Comparison of ENCODE assay signal across 24 cellular contexts in the genomic region with DNA sequence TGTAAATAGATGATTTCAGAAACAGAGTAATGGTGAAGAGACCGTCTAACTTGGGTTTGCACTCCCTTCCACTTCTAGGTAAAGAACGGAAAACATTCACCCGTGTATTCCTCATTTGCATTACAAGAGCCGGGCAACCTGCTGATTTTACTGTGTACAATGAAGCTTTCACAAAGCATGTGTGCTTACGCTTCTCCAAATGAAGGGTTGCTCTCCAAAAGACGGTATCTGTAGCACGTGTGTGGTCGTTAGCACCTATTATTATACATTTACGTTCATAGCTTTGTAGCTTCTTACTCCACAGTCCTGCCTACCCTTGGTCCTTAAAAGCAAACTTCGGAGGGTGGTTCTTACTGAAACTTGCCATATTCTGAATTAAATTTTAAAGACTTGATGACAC.
DNase-seq lines count a peak whose midpoint lies in the region; ATAC-seq, FAIRE-seq and TF ChIP-seq lines count a peak whose summit lies in the region.
"Had no signal": no experiment of that assay in that cellular context is flagged by ENCODE, and none has a peak within 500 bp of the region (broad histone marks: within the 10 kb centered on the region; RNA-seq: fewer than 3 reads in every experiment).

No MANE protein-coding gene starts in this region.

- TF ChIP-seq POLR2A in H1 (IDR thresholded peaks at IDR 0.05; ENCODE audit: control extremely low read depth in 1 of 2, low read depth in 2 of 2, low read length in 2 of 2) = no peak

- CTCF ChIA-PET in H1 (lab: Charles Lee; ENCODE audit: partially characterized antibody) = interaction anchor here (0.6 to 1.1 kb wide), 2 partner anchors 229 to 1358 kb away, joined by 3 read pairs; no protein-coding TSS in a partner anchor

- no peak overlapping the region for H2AK5ac ChIP-seq in H1 (ENCODE audit: low read depth, low read length)

- H3K4me2 ChIP-seq in GM23338 (0 out of 2 replicates have a peak overlapping the region, but pooled peaks have one; percentile 10), H1 (ENCODE audit: insufficient read depth in 1 of 2, low read depth in 2 of 2, low read length in 2 of 2) (no peak overlapping the region)
- H3K4me2 ChIP-seq: KMS-11, PC-9 had no signal

- H2BK20ac ChIP-seq in H1 (ENCODE audit: low read length) = no peak overlapping the region

- H3K27me3 Mint-ChIP-seq in GM23338 (ENCODE audit: insufficient read depth, low read depth, poor library complexity) (peaks cover 5% of the 10 kb centered on the region), immature natural killer cell (ENCODE audit: low read depth in 3 of 3) (peaks cover 10 to 12% (median 10%) of the 10 kb centered on the region in 3 donors)

- DNase-seq in GM23338 (ENCODE audit: low spot score) (no peak), HTR-8/SVneo (ENCODE audit: insufficient read length, low spot score) (no peak), NCI-H526 (lab: John Stamatoyannopoulos, UW) (peak; percentile 47 to 72), H1 (ENCODE audit: low read depth in 1 of 2, low spot score in 2 of 2) (no peak), left ventricle myocardium superior (no peak), NOMO-1 treated with DMSO at 0.1 percent for 48 hours (lab: John Stamatoyannopoulos, UW; ENCODE audit: unreplicated experiment) (no peak), immature natural killer cell (no peak)
- DNase-seq: BE2C, DMS 273 treated with DMSO at 0.1 percent for 48 hours, DMS79 treated with DMSO at 0.1 percent for 48 hours, GM23248, IMR-90, NCI-H1092 treated with DMSO at 0.1 percent for 48 hours, NCI-H1694 treated with DMSO at 0.1 percent for 48 hours, NCI-H446 treated with DMSO at 0.1 percent for 48 hours, NCI-H82, PC-9, RPMI8226, SHP77 treated with DMSO at 0.1 percent for 48 hours, SW 1271, T-helper 17 cell had no signal

- no peaks in the 10 kb centered on the region for H3K36me3 Mint-ChIP-seq in GM23338 (ENCODE audit: low read depth)
- no peaks in the 10 kb centered on the region for H3K36me3 Mint-ChIP-seq in immature natural killer cell

- TF ChIP-seq EP300 in H1 (IDR thresholded peaks at IDR 0.05; ENCODE audit: borderline replicate concordance in 1 of 2, low read depth in 2 of 2, low read length in 2 of 2) = no peak

- intact Hi-C loops in left ventricle myocardium superior (cut with micrococcal nuclease) = no loop called here

- H3K79me1 ChIP-seq in H1 (ENCODE audit: low read depth, low read length) = no peaks in the 10 kb centered on the region

- no peaks in the 10 kb centered on the region for H3K23me2 ChIP-seq in H1 (ENCODE audit: low read depth, low read length)

- no peak overlapping the region for H3K14ac ChIP-seq in H1 (ENCODE audit: insufficient read length)

- no peak overlapping the region for H3K9ac ChIP-seq in H1 (replicated peaks in 1 of 4; ENCODE audit: extremely low read depth in 1 of 4, low read depth in 3 of 4, low read length in 3 of 4)
- H3K9ac ChIP-seq: GM23248, KMS-11 had no signal

- H2AFZ ChIP-seq in GM23338 (no peak overlapping the region), H1 (ENCODE audit: low read length) (no peak overlapping the region)
- H2AFZ ChIP-seq: GM23248, PC-9 had no signal

- H2BK15ac ChIP-seq in H1 (ENCODE audit: low read length) = no peak overlapping the region

- H4K20me1 ChIP-seq in GM23338 (replicated peaks; ENCODE audit: insufficient read depth) = no peaks in the 10 kb centered on the region
- H4K20me1 ChIP-seq in H1 (replicated peaks in 1 of 2; ENCODE audit: control insufficient read depth in 1 of 2, insufficient read depth in 2 of 2, low read length in 2 of 2) = no peaks in the 10 kb centered on the region

- no peak overlapping the region for H3K18ac ChIP-seq in H1 (ENCODE audit: extremely low read depth, low read length)

- H3K4me1 ChIP-seq in GM23338 (ENCODE audit: insufficient read depth) (0 out of 2 replicates have a peak, but pooled peaks cover 5% of the 10 kb centered on the region), H1 (replicated peaks in 1 of 4; ENCODE audit: control insufficient read depth in 3 of 4, insufficient read depth in 4 of 4, low read length in 3 of 4) (peaks cover 0 to 2% (median 0%) of the 10 kb centered on the region in 4 experiments; a peak in 1 of 7 replicates)
- H3K4me1 ChIP-seq: BE2C had no signal

- ATAC-seq in GM23338 (no peak; the same call in 2 of the 3 replicates), left ventricle myocardium superior (no peak)
- ATAC-seq: HCT116, T-helper 17 cell had no signal

- H3K27ac ChIP-seq in GM23338 (ENCODE audit: low read depth) = no peak overlapping the region
- no peak overlapping the region for H3K27ac ChIP-seq in H1 (ENCODE audit: low read depth, low read length)
- H3K27ac ChIP-seq: GM23248, KMS-11, PC-9, SK-N-MC had no signal

- H4K8ac ChIP-seq in H1 (ENCODE audit: extremely low read depth, insufficient read depth, low read length) = no peak overlapping the region

- H3K4ac ChIP-seq in H1 (replicated peaks; ENCODE audit: insufficient read length, low read depth, low read length) = no peak overlapping the region

- WGBS in H1 (ENCODE audit: extremely low coverage in 1 of 2, insufficient coverage in 1 of 2, insufficient read length in 1 of 2, insufficient replicate concordance in 2 of 2, low coverage in 1 of 2, low lambda C conversion rate in 2 of 2, missing lambda C conversion rate in 1 of 2), 2 experiments = 61% methylated on average over 10 of the region's 10 CpGs; no CpG with 5 or more reads in 1 of the 2 experiments

- H2BK120ac ChIP-seq in H1 (replicated peaks; ENCODE audit: low read depth, low read length) = no peak overlapping the region

- no peak overlapping the region for H2BK5ac ChIP-seq in H1 (ENCODE audit: low read depth, low read length)

- POLR2A ChIA-PET in H1 (lab: Charles Lee; ENCODE audit: partially characterized antibody) = no interaction called here

- TF ChIP-seq CTCF in GM23338 (conservative IDR thresholded peaks at IDR 0.05; ENCODE audit: low read depth in 2 of 2) (no peak), H1 (IDR thresholded peaks at IDR 0.05; ENCODE audit: control extremely low read depth in 1 of 3, insufficient read depth in 1 of 3, low read depth in 1 of 3, low read length in 3 of 3) (no peak)

- H3K36me3 ChIP-seq in GM23338 (ENCODE audit: insufficient read depth) = no peaks in the 10 kb centered on the region
- no peaks in the 10 kb centered on the region for H3K36me3 ChIP-seq in H1 (ENCODE audit: control insufficient read depth in 2 of 4, insufficient read depth in 4 of 4, low read length in 3 of 4)
- H3K36me3 ChIP-seq: BE2C had no signal

- no peak overlapping the region for H4K91ac ChIP-seq in H1 (replicated peaks; ENCODE audit: insufficient read length, low read length)

- no peaks in the 10 kb centered on the region; the same call in 2 of the 3 replicates for H3K9me3 Mint-ChIP-seq in GM23338
- peaks cover 0 to 1% (median 0%) of the 10 kb centered on the region in 6 donors for H3K9me3 Mint-ChIP-seq in immature natural killer cell

- no peak overlapping the region for H4K5ac ChIP-seq in H1 (ENCODE audit: insufficient read length, low read depth, low read length)

- H3K56ac ChIP-seq in H1 (replicated peaks; ENCODE audit: insufficient read length, low read depth, low read length) = no peak overlapping the region

- H3K4me3 Mint-ChIP-seq in GM23338 (no peak overlapping the region), immature natural killer cell (no peak overlapping the region)
- H3K4me3 Mint-ChIP-seq: T-helper 17 cell had no signal

- no peak overlapping the region for H3K23ac ChIP-seq in H1 (ENCODE audit: insufficient read length)

- no peaks in the 10 kb centered on the region for H3F3A ChIP-seq in GM23338 (replicated peaks; ENCODE audit: low read depth)

- no peaks in the 10 kb centered on the region for H3K9me3 ChIP-seq in H1 (ENCODE audit: insufficient read depth in 2 of 2, low read depth in 1 of 2, low read length in 1 of 2)
- H3K9me3 ChIP-seq: BE2C had no signal

- H3K27me3 ChIP-seq in GM23338 (ENCODE audit: insufficient read depth) (no peaks in the 10 kb centered on the region), H1 (replicated peaks in 1 of 4; ENCODE audit: control insufficient read depth in 3 of 4, extremely low read depth in 1 of 4, insufficient read depth in 3 of 4, low read length in 3 of 4) (no peaks in the 10 kb centered on the region)
- H3K27me3 ChIP-seq: BE2C had no signal

- no peaks in the 10 kb centered on the region for H3K9me2 ChIP-seq in GM23338 (ENCODE audit: insufficient read depth)

- no peak overlapping the region for H3K27ac Mint-ChIP-seq in GM23338
- no peak overlapping the region for H3K27ac Mint-ChIP-seq in immature natural killer cell
- H3K27ac Mint-ChIP-seq: T-helper 17 cell had no signal

- no peak overlapping the region for H3K4me3 ChIP-seq in GM23338
- no peak overlapping the region for H3K4me3 ChIP-seq in H1 (ENCODE audit: extremely low read depth in 1 of 4, insufficient read depth in 2 of 4, low read depth in 3 of 4, low read length in 4 of 4)
- H3K4me3 ChIP-seq: GM23248, PC-9, SK-N-MC had no signal

- no peak for TF ChIP-seq RAD21 in H1 (IDR thresholded peaks at IDR 0.05 in 1 of 2, conservative IDR thresholded peaks at IDR 0.05 in 1 of 2; ENCODE audit: low read depth in 2 of 2, low read length in 2 of 2)

- FAIRE-seq in HTR-8/SVneo (lab: Jason Lieb, UNC) (peak; percentile 38), H1 (lab: Jason Lieb, UNC) (peak; percentile 50)

- H3K79me2 ChIP-seq in GM23338 (replicated peaks; ENCODE audit: insufficient read depth) (no peaks in the 10 kb centered on the region), H1 (ENCODE audit: control insufficient read depth in 1 of 2, insufficient read depth in 2 of 2, low read length in 2 of 2) (no peaks in the 10 kb centered on the region)

- H3K4me1 Mint-ChIP-seq in GM23338 (peaks cover 15% of the 10 kb centered on the region), immature natural killer cell (no peaks in the 10 kb centered on the region)

- H2BK12ac ChIP-seq in H1 (ENCODE audit: low read depth, low read length) = no peak overlapping the region

TF ChIP-seq in GM23338, 12 proteins besides CTCF, POLR2A, EP300 and RAD21 (continues in another document):
- TF ChIP-seq EZH2 (IDR thresholded peaks at IDR 0.05; ENCODE audit: low read depth, unreplicated experiment) = no peak
- no peak for TF ChIP-seq STAT1 (IDR thresholded peaks at IDR 0.05; ENCODE audit: unreplicated experiment)

TF ChIP-seq in H1, 55 proteins besides CTCF, POLR2A, EP300 and RAD21 (continues in another document):
- no peak for TF ChIP-seq ASH2L (IDR thresholded peaks at IDR 0.05; ENCODE audit: low read length)
- TF ChIP-seq BCL11A (IDR thresholded peaks at IDR 0.05; ENCODE audit: low read depth in 2 of 2, low read length in 2 of 2) = no peak
- TF ChIP-seq KDM4A (IDR thresholded peaks at IDR 0.05; ENCODE audit: low read depth, low read length, severe bottlenecking) = no peak
- no peak for TF ChIP-seq SP1 (IDR thresholded peaks at IDR 0.05; ENCODE audit: low read depth, low read length)

Comparison
In these comparisons a context has a peak if more than half of its experiments do, and no peak if none do; other contexts are left out.
1. DNase-seq: peak in NCI-H526 (2 of 2); none in GM23338 (single experiment), HTR-8/SVneo (single experiment), H1 (0 of 2), left ventricle myocardium superior (single experiment), NOMO-1 treated with DMSO at 0.1 percent for 48 hours (single experiment) and immature natural killer cell (0 of 3).